ENCODE assay signal across 22 cellular contexts in genomic region chr18:72768681-72769229, GRCh38.
DNase-seq lines count a peak whose midpoint lies in the region; ATAC-seq and TF ChIP-seq lines count a peak whose summit lies in the region.
"Had no signal": no experiment of that assay in that cellular context is flagged by ENCODE, and none has a peak within 500 bp of the region (broad histone marks: within the 10 kb centered on the region; RNA-seq: fewer than 3 reads in every experiment).

No MANE protein-coding gene starts in this region.

- H3K9me3 ChIP-seq in endodermal cell (ENCODE audit: control insufficient read depth, low read length), result no peaks in the 10 kb centered on the region
- H3K9me3 ChIP-seq in psoas muscle, result no peaks in the 10 kb centered on the region
- H3K9me3 ChIP-seq: neutrophil had no signal

- intact Hi-C loops in psoas muscle (cut with DNase I), result loop anchor here in 1 of 2 donors (10.0 kb wide), 1 partner anchor 1076 kb away; no protein-coding TSS in a partner anchor

- ATAC-seq in HG03469 (IDR thresholded peaks at IDR 0.05; ENCODE audit: unreplicated experiment), result no peak
- ATAC-seq in psoas muscle, result no peak

- no peak overlapping the region for H3K27ac Mint-ChIP-seq in endodermal cell
- H3K27ac Mint-ChIP-seq in immature natural killer cell, result no peak overlapping the region
- H3K27ac Mint-ChIP-seq: activated naive CD8-positive, alpha-beta T cell; activated T-helper 2 cell treated with anti-CD3 and anti-CD28 coated beads, Interferon-gamma antibody, Interleukin-2, Interleukin-4, amounts not matched to agents 10 μg/mL and 5 μg/mL and 100 μg/mL, durations not matched to agents 14 hours and 24 hours and 36 hours; CD4-positive, CD25-positive, alpha-beta regulatory T cell had no signal

- H3K4me3 Mint-ChIP-seq in endodermal cell, result no peak overlapping the region
- no peak overlapping the region for H3K4me3 Mint-ChIP-seq in immature natural killer cell
- H3K4me3 Mint-ChIP-seq: activated naive CD8-positive, alpha-beta T cell; CD4-positive, CD25-positive, alpha-beta regulatory T cell had no signal

- H3K27ac ChIP-seq in 22Rv1, result no peak overlapping the region
- H3K27ac ChIP-seq in C4-2B, result peak overlapping the region; percentile 36; the same call in 1 of the 2 replicates
- no peak overlapping the region for H3K27ac ChIP-seq in endodermal cell (ENCODE audit: low read depth, low read length)
- no peak overlapping the region for H3K27ac ChIP-seq in psoas muscle
- H3K27ac ChIP-seq: neutrophil had no signal

- H3K4me1 Mint-ChIP-seq in endodermal cell (no peaks in the 10 kb centered on the region), immature natural killer cell (no peaks in the 10 kb centered on the region)
- H3K4me1 Mint-ChIP-seq: CD4-positive, CD25-positive, alpha-beta regulatory T cell had no signal

- no peak overlapping the region for H3K4me3 ChIP-seq in endodermal cell (ENCODE audit: low read length)
- H3K4me3 ChIP-seq in psoas muscle, result no peak overlapping the region

- DNase-seq in NCI-H510A treated with DMSO at 0.1 percent for 48 hours (lab: John Stamatoyannopoulos, UW) (peak; percentile 80), endodermal cell (peak; percentile 49), GM13977 (ENCODE audit: low spot score) (no peak), immature natural killer cell (no peak), psoas muscle (no peak)
- DNase-seq: activated CD4-positive, alpha-beta T cell treated with anti-CD3 and anti-CD28 coated beads, Interleukin-2, amount 50 U/mL, for 4 hours; activated CD8-positive, alpha-beta memory T cell treated with anti-CD3 and anti-CD28 coated beads, Interleukin-2, amount 50 U/mL, for 48 hours; aorta; CD4-positive, CD25-positive, alpha-beta regulatory T cell; GDM1; KBM-7; NCI-H2029; NCI-H446 treated with DMSO at 0.1 percent for 48 hours; small intestine; stimulated activated CD4-positive, alpha-beta T cell treated with anti-CD3 and anti-CD28 coated beads, Interleukin-1b, Interleukin-23, amount 100 ng/mL, for 48 hours; trophoblast cell had no signal

- no peaks in the 10 kb centered on the region for H3K36me3 Mint-ChIP-seq in endodermal cell (ENCODE audit: low read depth)
- H3K36me3 Mint-ChIP-seq in immature natural killer cell, result no peaks in the 10 kb centered on the region
- H3K36me3 Mint-ChIP-seq: activated naive CD8-positive, alpha-beta T cell; CD4-positive, CD25-positive, alpha-beta regulatory T cell had no signal

- WGBS in endodermal cell (ENCODE audit: insufficient coverage in 1 of 2, insufficient read length in 1 of 2), 2 experiments, result 86 to 91% methylated on average over 7 to 8 of the region's 8 CpGs
- 58 to 63% (median 59%) methylated on average over 8 of the region's 8 CpGs for WGBS in psoas muscle, 3 donors

- in situ Hi-C loops in GM13977 (cut with MboI; ENCODE audit: low pct_unique_long_range_greater_than_20kb, low sequenced_read_pairs, unreplicated experiment), result loop anchor here (25.0 kb wide), 1 partner anchor 1069 kb away; no protein-coding TSS in a partner anchor

- no peaks in the 10 kb centered on the region for H3K36me3 ChIP-seq in endodermal cell (ENCODE audit: control insufficient read depth, insufficient read depth, low read length)
- no peaks in the 10 kb centered on the region for H3K36me3 ChIP-seq in psoas muscle (ENCODE audit: insufficient read depth in 1 of 2, low read depth in 1 of 2)
- H3K36me3 ChIP-seq: neutrophil had no signal

- H3K27me3 ChIP-seq in endodermal cell (ENCODE audit: control insufficient read depth, insufficient read depth, low read length, poor library complexity, severe bottlenecking), result no peaks in the 10 kb centered on the region
- H3K27me3 ChIP-seq in psoas muscle (ENCODE audit: insufficient read depth in 3 of 3, low read length in 2 of 3), result no peaks in the 10 kb centered on the region
- H3K27me3 ChIP-seq: neutrophil had no signal

- TF ChIP-seq CTCF in 22Rv1 (IDR thresholded peaks at IDR 0.05), result peak; percentile 10; the same call in 1 of the 2 replicates
- TF ChIP-seq CTCF in C4-2B (conservative IDR thresholded peaks at IDR 0.05), result peak; percentile 35
- TF ChIP-seq CTCF in endodermal cell (conservative IDR thresholded peaks at IDR 0.05), result peak; percentile 59
- TF ChIP-seq CTCF in GM13977 (IDR thresholded peaks at IDR 0.05; ENCODE audit: extremely low read depth, insufficient read depth, missing control alignments), result no peak
- TF ChIP-seq CTCF in psoas muscle (IDR thresholded peaks at IDR 0.05), result no peak

- H3K27me3 Mint-ChIP-seq in endodermal cell (ENCODE audit: insufficient read depth), result no peaks in the 10 kb centered on the region
- no peaks in the 10 kb centered on the region for H3K27me3 Mint-ChIP-seq in immature natural killer cell (ENCODE audit: low read depth in 3 of 3)
- H3K27me3 Mint-ChIP-seq: activated naive CD8-positive, alpha-beta T cell; CD4-positive, CD25-positive, alpha-beta regulatory T cell had no signal

- H3K9ac ChIP-seq in endodermal cell (ENCODE audit: extremely low read depth, low read length, poor library complexity, severe bottlenecking), result no peak overlapping the region

- H3K9me3 Mint-ChIP-seq in endodermal cell (no peaks in the 10 kb centered on the region), immature natural killer cell (peaks cover under 1 to 28% (median 6%) of the 10 kb centered on the region in 6 donors)
- H3K9me3 Mint-ChIP-seq: activated T-helper 2 cell treated with anti-CD3 and anti-CD28 coated beads, Interferon-gamma antibody, Interleukin-2, Interleukin-4, amounts not matched to agents 10 μg/mL and 5 μg/mL and 100 μg/mL, durations not matched to agents 14 hours and 24 hours and 36 hours had no signal

- H3K4me1 ChIP-seq in endodermal cell (ENCODE audit: control insufficient read depth, insufficient read depth, low read length) (no peaks in the 10 kb centered on the region), psoas muscle (no peaks in the 10 kb centered on the region)

Comparison
In these comparisons a context has a peak if more than half of its experiments do, and no peak if none do; other contexts are left out.
1. CTCF ChIP-seq: peak in 22Rv1 (single experiment), C4-2B (single experiment) and endodermal cell (single experiment); none in GM13977 (single experiment) and psoas muscle (single experiment).
2. DNase-seq: peak in NCI-H510A treated with DMSO at 0.1 percent for 48 hours (single experiment) and endodermal cell (single experiment); none in GM13977 (single experiment), immature natural killer cell (0 of 3) and psoas muscle (0 of 2).